ENCODE assay signal across 18 cellular contexts in the genomic region with DNA sequence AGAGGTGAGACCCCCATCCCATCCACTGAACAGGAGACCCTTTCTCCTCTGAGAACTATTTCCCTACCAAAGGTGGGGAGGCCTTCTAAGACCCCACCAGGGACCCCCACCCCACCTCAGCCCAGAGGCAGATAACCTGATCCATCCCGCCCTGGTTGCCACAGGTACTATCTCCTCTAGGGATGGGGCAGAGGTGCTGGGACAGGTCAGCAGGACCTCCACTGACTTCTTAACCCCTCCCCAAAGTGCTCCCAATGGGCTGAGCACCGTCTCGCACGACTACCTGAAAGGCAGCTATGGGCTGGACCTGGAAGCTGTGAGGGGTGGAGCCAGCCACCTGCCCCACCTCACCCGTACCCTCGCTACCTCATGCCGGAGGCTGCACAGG. TPM values are rescaled to one million over a fixed set of nuclear protein-coding genes. Genes with fewer than 3 reads are reported as not detected.
DNase-seq lines count a peak whose midpoint lies in the region; FAIRE-seq and TF ChIP-seq lines count a peak whose summit lies in the region.
"Had no signal": no experiment of that assay in that cellular context is flagged by ENCODE, and none has a peak within 500 bp of the region (broad histone marks: within the 10 kb centered on the region; RNA-seq: fewer than 3 reads in every experiment).

No MANE protein-coding gene starts in this region.

- H3K27ac Mint-ChIP-seq in activated CD4-positive, alpha-beta memory T cell treated with anti-CD3 and anti-CD28 coated beads, Interleukin-2, amount 10 ng/mL, durations not matched to agents 7 days and 5 days = no peak overlapping the region
- no peak overlapping the region for H3K27ac Mint-ChIP-seq in activated CD4-positive, alpha-beta memory T cell treated with anti-CD3 and anti-CD28 coated beads for 36 hours
- H3K27ac Mint-ChIP-seq in chondrocyte (ENCODE audit: unreplicated experiment) = no peak overlapping the region

- H3K9me3 ChIP-seq in suprapubic skin = no peaks in the 10 kb centered on the region
- H3K9me3 ChIP-seq: BLaER1 had no signal

- H3K4me3 ChIP-seq in suprapubic skin = no peak overlapping the region
- H3K4me3 ChIP-seq: BLaER1 had no signal

- POLR2A ChIA-PET in activated CD4-positive, alpha-beta memory T cell treated with anti-CD3 and anti-CD28 coated beads, Interleukin-2, amount 10 ng/mL, durations not matched to agents 7 days and 5 days (lab: Charles Lee) = interaction anchor here (1.3 kb wide), 1 partner anchor 7 kb away, joined by 3 read pairs; no protein-coding TSS in a partner anchor
- POLR2A ChIA-PET in activated CD4-positive, alpha-beta memory T cell treated with anti-CD3 and anti-CD28 coated beads for 36 hours (lab: Charles Lee) = no interaction called here

- DNase-seq in activated CD4-positive, alpha-beta memory T cell treated with anti-CD3 and anti-CD28 coated beads, Interleukin-2, amount 10 ng/mL, durations not matched to agents 7 days and 5 days = peak; percentile 13
- DNase-seq in activated CD4-positive, alpha-beta memory T cell treated with anti-CD3 and anti-CD28 coated beads for 36 hours = no peak
- DNase-seq in chondrocyte (ENCODE audit: low spot score) (peak; percentile 79), mesenteric fat pad (ENCODE audit: low spot score) (peak; percentile 82), suprapubic skin (ENCODE audit: low spot score in 2 of 2) (peak; percentile 50 to 69), GM12891 (ENCODE audit: insufficient read length, low spot score) (no peak), NCI-H524 (lab: John Stamatoyannopoulos, UW) (no peak)
- no peak for DNase-seq in activated CD4-positive, alpha-beta T cell treated with anti-CD3 and anti-CD28 coated beads for 1 hour
- DNase-seq: DMS 273 treated with DMSO at 0.1 percent for 48 hours, Karpas-422, NCI-H1105 treated with DMSO at 0.1 percent for 48 hours, NCI-H187, NCI-H2171 had no signal

- peaks cover 13% of the 10 kb centered on the region for H3K4me1 Mint-ChIP-seq in activated CD4-positive, alpha-beta memory T cell treated with anti-CD3 and anti-CD28 coated beads, Interleukin-2, amount 10 ng/mL, durations not matched to agents 7 days and 5 days
- peaks cover 14% of the 10 kb centered on the region for H3K4me1 Mint-ChIP-seq in activated CD4-positive, alpha-beta memory T cell treated with anti-CD3 and anti-CD28 coated beads for 36 hours (ENCODE audit: low read depth)
- peaks cover 34% of the 10 kb centered on the region for H3K4me1 Mint-ChIP-seq in chondrocyte (ENCODE audit: low read depth)

- H3K4me3 Mint-ChIP-seq in activated CD4-positive, alpha-beta memory T cell treated with anti-CD3 and anti-CD28 coated beads, Interleukin-2, amount 10 ng/mL, durations not matched to agents 7 days and 5 days = no peak overlapping the region
- H3K4me3 Mint-ChIP-seq in activated CD4-positive, alpha-beta memory T cell treated with anti-CD3 and anti-CD28 coated beads for 36 hours = no peak overlapping the region
- H3K4me3 Mint-ChIP-seq in chondrocyte (ENCODE audit: unreplicated experiment) = no peak overlapping the region

- H3K36me3 Mint-ChIP-seq in activated CD4-positive, alpha-beta memory T cell treated with anti-CD3 and anti-CD28 coated beads, Interleukin-2, amount 10 ng/mL, durations not matched to agents 7 days and 5 days (ENCODE audit: low read depth) = peaks cover 39% of the 10 kb centered on the region
- peaks cover 11% of the 10 kb centered on the region for H3K36me3 Mint-ChIP-seq in activated CD4-positive, alpha-beta memory T cell treated with anti-CD3 and anti-CD28 coated beads for 36 hours
- peaks cover 40% of the 10 kb centered on the region for H3K36me3 Mint-ChIP-seq in chondrocyte (ENCODE audit: low read depth)

- H3K27ac ChIP-seq in suprapubic skin = no peak overlapping the region
- H3K27ac ChIP-seq: 22Rv1 had no signal

- no peak for FAIRE-seq in GM12891 (lab: Jason Lieb, UNC)
- FAIRE-seq: RCC 7860 had no signal

- intact Hi-C loops in activated CD4-positive, alpha-beta memory T cell treated with anti-CD3 and anti-CD28 coated beads for 36 hours (cut with micrococcal nuclease) = no loop called here

- peaks cover 60% of the 10 kb centered on the region for H3K36me3 ChIP-seq in suprapubic skin

- TF ChIP-seq POLR2A in suprapubic skin (IDR thresholded peaks at IDR 0.05) (no peak), GM12891 (IDR thresholded peaks at IDR 0.05; ENCODE audit: low read depth, low read length) (no peak)

- TF ChIP-seq EP300 in suprapubic skin (IDR thresholded peaks at IDR 0.05) = no peak

- CTCF ChIA-PET in activated CD4-positive, alpha-beta memory T cell treated with anti-CD3 and anti-CD28 coated beads, Interleukin-2, amount 10 ng/mL, durations not matched to agents 7 days and 5 days (lab: Charles Lee) = interaction anchor here (1.3 kb wide), 1 partner anchor 9 kb away, joined by 3 read pairs; no protein-coding TSS in a partner anchor
- CTCF ChIA-PET in activated CD4-positive, alpha-beta memory T cell treated with anti-CD3 and anti-CD28 coated beads for 36 hours (lab: Charles Lee) = interaction anchor here (2.4 kb wide), 1 partner anchor 9 kb away, joined by 7 read pairs; no protein-coding TSS in a partner anchor

- no peaks in the 10 kb centered on the region for H3K27me3 ChIP-seq in suprapubic skin
- H3K27me3 ChIP-seq: BLaER1 had no signal

- 70% methylated on average over 6 of the region's 7 CpGs for WGBS in suprapubic skin

- TF ChIP-seq CTCF in chondrocyte (IDR thresholded peaks at IDR 0.05) (no peak), suprapubic skin (IDR thresholded peaks at IDR 0.05) (no peak)

- H3K9me3 Mint-ChIP-seq in activated CD4-positive, alpha-beta memory T cell treated with anti-CD3 and anti-CD28 coated beads, Interleukin-2, amount 10 ng/mL, durations not matched to agents 7 days and 5 days = no peaks in the 10 kb centered on the region
- H3K9me3 Mint-ChIP-seq in activated CD4-positive, alpha-beta memory T cell treated with anti-CD3 and anti-CD28 coated beads for 36 hours = no peaks in the 10 kb centered on the region
- no peaks in the 10 kb centered on the region for H3K9me3 Mint-ChIP-seq in chondrocyte (ENCODE audit: low read depth)

- H3K27me3 Mint-ChIP-seq in activated CD4-positive, alpha-beta memory T cell treated with anti-CD3 and anti-CD28 coated beads, Interleukin-2, amount 10 ng/mL, durations not matched to agents 7 days and 5 days = no peaks in the 10 kb centered on the region
- H3K27me3 Mint-ChIP-seq in activated CD4-positive, alpha-beta memory T cell treated with anti-CD3 and anti-CD28 coated beads for 36 hours = no peaks in the 10 kb centered on the region
- no peaks in the 10 kb centered on the region for H3K27me3 Mint-ChIP-seq in chondrocyte (ENCODE audit: low read depth)

- H3K4me1 ChIP-seq in suprapubic skin = peaks cover 27% of the 10 kb centered on the region

TF ChIP-seq in GM12891, 5 proteins besides CTCF, POLR2A, EP300 and RAD21:
- TF ChIP-seq SPI1 (IDR thresholded peaks at IDR 0.05; ENCODE audit: low read depth, low read length) (no peak), POU2F2 (IDR thresholded peaks at IDR 0.05; ENCODE audit: low read depth, low read length) (no peak)

RNA-seq across cellular contexts. Expression of gene INPPL1, which starts 4.3 kb away (rescaled TPM):
- 100 to 1,000 TPM; 138 to 153 TPM for total RNA-seq in activated CD4-positive, alpha-beta memory T cell treated with anti-CD3 and anti-CD28 coated beads, Interleukin-2, amount 10 ng/mL, durations not matched to agents 7 days and 5 days
- 10 to 100 TPM; 96.9 to 98.9 TPM for total RNA-seq in activated CD4-positive, alpha-beta memory T cell treated with anti-CD3 and anti-CD28 coated beads for 36 hours
- total RNA-seq in chondrocyte (214 to 226 TPM (median 224 TPM) in 3 replicates), mesenteric fat pad (107 TPM), suprapubic skin (100 to 1,000 TPM in 1 of 4 donors, 10 to 100 TPM in 3; 31.0 to 102 (median 63.1) TPM)
- 59.5 TPM for polyA plus RNA-seq in GM12891 (2012; ENCODE audit: low read depth, missing spikeins)

RNA-seq across cellular contexts. Expression of gene FOLR2, which starts 12.2 kb away (rescaled TPM):
- total RNA-seq in activated CD4-positive, alpha-beta memory T cell treated with anti-CD3 and anti-CD28 coated beads, Interleukin-2, amount 10 ng/mL, durations not matched to agents 7 days and 5 days = not detected
- total RNA-seq in activated CD4-positive, alpha-beta memory T cell treated with anti-CD3 and anti-CD28 coated beads for 36 hours = not detected
- total RNA-seq in chondrocyte = not detected in 3 replicates
- total RNA-seq in mesenteric fat pad = 77.3 TPM
- 10 to 100 TPM in 1 of 4 donors, 1 to 10 TPM in 3; 3.1 to 10.1 (median 5.1) TPM for total RNA-seq in suprapubic skin
- polyA plus RNA-seq in GM12891 (2012; ENCODE audit: low read depth, missing spikeins) = 0.98 TPM
- total RNA-seq: H4, NCI-H460 had no signal

RNA-seq across cellular contexts. Expression of gene PHOX2A, which starts 15.1 kb away (rescaled TPM):
- total RNA-seq in activated CD4-positive, alpha-beta memory T cell treated with anti-CD3 and anti-CD28 coated beads, Interleukin-2, amount 10 ng/mL, durations not matched to agents 7 days and 5 days = not detected
- not detected for total RNA-seq in activated CD4-positive, alpha-beta memory T cell treated with anti-CD3 and anti-CD28 coated beads for 36 hours
- total RNA-seq in chondrocyte (not detected in 3 replicates), mesenteric fat pad (not detected), suprapubic skin (not detected)
- not detected for polyA plus RNA-seq in GM12891 (2012; ENCODE audit: low read depth, missing spikeins)
- total RNA-seq: H4, NCI-H460 had no signal

RNA-seq across cellular contexts. Expression of gene FOLR1, which starts 36.9 kb away (rescaled TPM):
- total RNA-seq in activated CD4-positive, alpha-beta memory T cell treated with anti-CD3 and anti-CD28 coated beads, Interleukin-2, amount 10 ng/mL, durations not matched to agents 7 days and 5 days = not detected
- total RNA-seq in activated CD4-positive, alpha-beta memory T cell treated with anti-CD3 and anti-CD28 coated beads for 36 hours = not detected
- total RNA-seq in chondrocyte = 0.20 TPM in 1 of 3 replicates, not detected in the others
- 0.32 TPM for total RNA-seq in mesenteric fat pad
- 1 to 10 TPM in 3 of 4 donors, not detected in 1; 1.5 to 4.3 (median 4.3) TPM for total RNA-seq in suprapubic skin
- polyA plus RNA-seq in GM12891 (2012; ENCODE audit: low read depth, missing spikeins) = not detected
- total RNA-seq: NCI-H460 had no signal

Comparison
In these comparisons a context has a peak if more than half of its experiments do, and no peak if none do; other contexts are left out.
1. DNase-seq: peak in activated CD4-positive, alpha-beta memory T cell treated with anti-CD3 and anti-CD28 coated beads, Interleukin-2, amount 10 ng/mL, durations not matched to agents 7 days and 5 days (single experiment), chondrocyte (single experiment), mesenteric fat pad (single experiment) and suprapubic skin (2 of 2); none in activated CD4-positive, alpha-beta memory T cell treated with anti-CD3 and anti-CD28 coated beads for 36 hours (single experiment), GM12891 (single experiment), NCI-H524 (0 of 2) and activated CD4-positive, alpha-beta T cell treated with anti-CD3 and anti-CD28 coated beads for 1 hour (single experiment).